In genomic region chrX:132955710-132956109, GRCh38 we compare ENCODE assay signal across 16 cellular contexts. TPM values are rescaled to one million over a fixed set of nuclear protein-coding genes. Genes with fewer than 3 reads are reported as not detected.
DNase-seq lines count a peak whose midpoint lies in the region; ATAC-seq, FAIRE-seq and TF ChIP-seq lines count a peak whose summit lies in the region.
"Had no signal": no experiment of that assay in that cellular context is flagged by ENCODE, and none has a peak within 500 bp of the region (broad histone marks: within the 10 kb centered on the region; RNA-seq: fewer than 3 reads in every experiment).

No MANE protein-coding gene starts in this region.

- in situ Hi-C loops in transverse colon (cut with MboI; ENCODE audit: low pct_ligation_motif_present in 1 of 4, low pct_unique_long_range_greater_than_20kb in 1 of 4, low sequenced_read_pairs in 3 of 4) = no loop called here

- no peak overlapping the region for H4K5ac ChIP-seq in H9 (ENCODE audit: insufficient read length, low read depth, low read length)
- H4K5ac ChIP-seq in H1 (ENCODE audit: insufficient read length, low read depth, low read length) = no peak overlapping the region

- intact Hi-C loops in Calu3 (cut with micrococcal nuclease; ENCODE audit: unreplicated experiment) = loop anchor here (5.0 kb wide), 1 partner anchor 213 kb away; no protein-coding TSS in a partner anchor
- intact Hi-C loops in ascending aorta (cut with DNase I) = no loop called here
- intact Hi-C loops in transverse colon (cut with DNase I; ENCODE audit: low total_unique reads) = no loop called here

- H3K9me3 Mint-ChIP-seq in Calu3 (ENCODE audit: low read depth, unreplicated experiment) (no peaks in the 10 kb centered on the region), H9 (no peaks in the 10 kb centered on the region; a peak in 1 of 5 replicates), nephron (no peaks in the 10 kb centered on the region)
- H3K9me3 Mint-ChIP-seq: activated T-cell treated with anti-CD3 and anti-CD28 coated beads, Interleukin-2, amount 50 U/mL, for 4 hours had no signal

- H3K4me1 ChIP-seq in H9 (ENCODE audit: insufficient read depth, low read length) (peaks cover 11% of the 10 kb centered on the region; the same call in 1 of the 2 replicates), H1 (replicated peaks in 1 of 4; ENCODE audit: control insufficient read depth in 3 of 4, insufficient read depth in 4 of 4, low read length in 3 of 4) (peaks cover 0 to 9% (median under 1%) of the 10 kb centered on the region in 4 experiments; a peak in 5 of 7 replicates), ascending aorta (no peaks in the 10 kb centered on the region), transverse colon (peaks cover 0 to 24% (median 8%) of the 10 kb centered on the region in 4 donors)

- H3K9ac ChIP-seq in H9 (ENCODE audit: extremely low read depth, insufficient read length, low read length) (no peak overlapping the region), H1 (replicated peaks in 1 of 4; ENCODE audit: extremely low read depth in 1 of 4, low read depth in 3 of 4, low read length in 3 of 4) (no peak overlapping the region)
- H3K9ac ChIP-seq: GM23248 had no signal

- H4K8ac ChIP-seq in H9 (replicated peaks; ENCODE audit: insufficient read length, low read depth, low read length) (no peak overlapping the region), H1 (ENCODE audit: extremely low read depth, insufficient read depth, low read length) (no peak overlapping the region; the same call in 1 of the 2 replicates)

- CTCF ChIA-PET in Calu3 (lab: Charles Lee) = no interaction called here
- CTCF ChIA-PET in H1 (lab: Charles Lee; ENCODE audit: partially characterized antibody) = no interaction called here

- no peak overlapping the region for H2BK15ac ChIP-seq in H9 (ENCODE audit: low read depth, low read length)
- H2BK15ac ChIP-seq in H1 (ENCODE audit: low read length) = no peak overlapping the region

- H3K56ac ChIP-seq in H9 (ENCODE audit: insufficient read length, low read depth, low read length) = no peak overlapping the region
- H3K56ac ChIP-seq in H1 (replicated peaks; ENCODE audit: insufficient read length, low read depth, low read length) = no peak overlapping the region

- peak in 1 of 2 experiments; percentile 19; a peak in 1 of 4 replicates for TF ChIP-seq RAD21 in H1 (IDR thresholded peaks at IDR 0.05 in 1 of 2, conservative IDR thresholded peaks at IDR 0.05 in 1 of 2; ENCODE audit: low read depth in 2 of 2, low read length in 2 of 2)

- H3K79me2 ChIP-seq in H9 (ENCODE audit: insufficient read depth, low read length) = no peaks in the 10 kb centered on the region
- H3K79me2 ChIP-seq in H1 (ENCODE audit: control insufficient read depth in 1 of 2, insufficient read depth in 2 of 2, low read length in 2 of 2) = no peaks in the 10 kb centered on the region

- WGBS in H9 (ENCODE audit: extremely low coverage, insufficient read length, low lambda C conversion rate) = no CpG with 5 or more reads among the region's 10 CpGs
- 8% methylated on average over 9 of the region's 10 CpGs; no CpG with 5 or more reads in 1 of the 2 experiments for WGBS in H1 (ENCODE audit: extremely low coverage in 1 of 2, insufficient coverage in 1 of 2, insufficient read length in 1 of 2, insufficient replicate concordance in 2 of 2, low coverage in 1 of 2, low lambda C conversion rate in 2 of 2, missing lambda C conversion rate in 1 of 2), 2 experiments
- WGBS in transverse colon (ENCODE audit: low coverage in 1 of 2), 2 donors = 62% methylated on average over 10 of the region's 10 CpGs; no CpG with 5 or more reads in 1 of the 2 donors

- H2AK5ac ChIP-seq in H9 (ENCODE audit: insufficient read length, low read length) = no peak overlapping the region
- no peak overlapping the region for H2AK5ac ChIP-seq in H1 (ENCODE audit: low read depth, low read length)

- peak overlapping the region; percentile 17 for H3K27ac Mint-ChIP-seq in Calu3 (ENCODE audit: unreplicated experiment)
- no peak overlapping the region; a peak in 1 of 7 replicates for H3K27ac Mint-ChIP-seq in H9
- peak overlapping the region; percentile 49 to 74 (median 60) for H3K27ac Mint-ChIP-seq in nephron
- H3K27ac Mint-ChIP-seq: CD4-positive, alpha-beta memory T cell had no signal

- no peak for TF ChIP-seq CTCF in Calu3 (IDR thresholded peaks at IDR 0.05; ENCODE audit: unreplicated experiment)
- TF ChIP-seq CTCF in H9 (conservative IDR thresholded peaks at IDR 0.05) = no peak
- TF ChIP-seq CTCF in H1 (IDR thresholded peaks at IDR 0.05; ENCODE audit: control extremely low read depth in 1 of 3, insufficient read depth in 1 of 3, low read depth in 1 of 3, low read length in 3 of 3) = no peak
- peak in 1 of 3 experiments; percentile 19 for TF ChIP-seq CTCF in nephron (IDR thresholded peaks at IDR 0.05; ENCODE audit: unreplicated experiment in 3 of 3)
- TF ChIP-seq CTCF in ascending aorta (IDR thresholded peaks at IDR 0.05) = no peak
- no peak for TF ChIP-seq CTCF in transverse colon (IDR thresholded peaks at IDR 0.05)

- H3K36me3 Mint-ChIP-seq in Calu3 (ENCODE audit: insufficient read depth, unreplicated experiment) = peaks cover 32% of the 10 kb centered on the region
- H3K36me3 Mint-ChIP-seq in H9 (ENCODE audit: insufficient read depth in 1 of 3, low read depth in 3 of 3) = no peaks in the 10 kb centered on the region; a peak in 1 of 7 replicates
- H3K36me3 Mint-ChIP-seq in nephron (ENCODE audit: low read depth) = no peaks in the 10 kb centered on the region
- H3K36me3 Mint-ChIP-seq: CD4-positive, alpha-beta memory T cell had no signal

- H4K91ac ChIP-seq in H9 (ENCODE audit: insufficient read length, low read depth, low read length) (no peak overlapping the region), H1 (replicated peaks; ENCODE audit: insufficient read length, low read length) (no peak overlapping the region)

- BruUV-seq in Calu3 (replicated peaks; lab: Mats Ljungman, UMichigan) = no TSS peak

- H3K4me3 ChIP-seq in H1 (ENCODE audit: extremely low read depth in 1 of 4, insufficient read depth in 2 of 4, low read depth in 3 of 4, low read length in 4 of 4) (peak overlapping the region; percentile 47 to 67 (median 56); a peak in 7 of 8 replicates), ascending aorta (peak overlapping the region in 1 of 2 donors; percentile 65), transverse colon (no peak overlapping the region)
- H3K4me3 ChIP-seq: GM23248 had no signal

- no peak for ATAC-seq in HG02678 (IDR thresholded peaks at IDR 0.05; ENCODE audit: unreplicated experiment)
- ATAC-seq: left ventricle myocardium superior, Right ventricle myocardium inferior had no signal

- H2BK5ac ChIP-seq in H9 (ENCODE audit: insufficient read length, low read length) (no peak overlapping the region), H1 (ENCODE audit: low read depth, low read length) (no peak overlapping the region)

- H3K4me2 ChIP-seq in H9 (ENCODE audit: insufficient read depth, insufficient read length, low read length) (peak overlapping the region; percentile 68), H1 (ENCODE audit: insufficient read depth in 1 of 2, low read depth in 2 of 2, low read length in 2 of 2) (peak overlapping the region; percentile 82 to 92)

- no peaks in the 10 kb centered on the region for H3K9me3 ChIP-seq in H9 (ENCODE audit: control insufficient read depth, low read depth, low read length)
- no peaks in the 10 kb centered on the region for H3K9me3 ChIP-seq in H1 (ENCODE audit: insufficient read depth in 2 of 2, low read depth in 1 of 2, low read length in 1 of 2)
- H3K9me3 ChIP-seq in ascending aorta = no peaks in the 10 kb centered on the region
- H3K9me3 ChIP-seq in transverse colon = no peaks in the 10 kb centered on the region

- H2BK12ac ChIP-seq in H9 (ENCODE audit: insufficient read length, low read depth, low read length) = no peak overlapping the region
- H2BK12ac ChIP-seq in H1 (ENCODE audit: low read depth, low read length) = no peak overlapping the region

- H2AFZ ChIP-seq in H9 (ENCODE audit: low read length) (no peak overlapping the region), H1 (ENCODE audit: low read length) (no peak overlapping the region)
- H2AFZ ChIP-seq: GM23248 had no signal

- peak overlapping the region; percentile 25 for H3K4me3 Mint-ChIP-seq in Calu3 (ENCODE audit: low read depth, unreplicated experiment)
- H3K4me3 Mint-ChIP-seq in H9 = peak overlapping the region; percentile 70 to 88
- H3K4me3 Mint-ChIP-seq in nephron = peak overlapping the region; percentile 91 to 94 (median 94)
- H3K4me3 Mint-ChIP-seq: activated T-cell treated with anti-CD3 and anti-CD28 coated beads, Interleukin-2, amount 50 U/mL, for 4 hours had no signal

- peaks cover 23% of the 10 kb centered on the region for H3K23me2 ChIP-seq in H9 (ENCODE audit: insufficient read length, low read depth, low read length, poor library complexity, severe bottlenecking)
- peaks cover 18% of the 10 kb centered on the region; the same call in 1 of the 2 replicates for H3K23me2 ChIP-seq in H1 (ENCODE audit: low read depth, low read length)

- H3K23ac ChIP-seq in H9 (ENCODE audit: insufficient read length, low read depth, low read length) = no peak overlapping the region
- H3K23ac ChIP-seq in H1 (ENCODE audit: insufficient read length) = no peak overlapping the region

- H3K36me3 ChIP-seq in H1 (ENCODE audit: control insufficient read depth in 2 of 4, insufficient read depth in 4 of 4, low read length in 3 of 4) (no peaks in the 10 kb centered on the region), ascending aorta (no peaks in the 10 kb centered on the region), transverse colon (no peaks in the 10 kb centered on the region)

- no peak for FAIRE-seq in H1 (lab: Jason Lieb, UNC)

- H3K27me3 Mint-ChIP-seq in Calu3 (ENCODE audit: unreplicated experiment) (no peaks in the 10 kb centered on the region), H9 (ENCODE audit: low read depth) (peaks cover 83% of the 10 kb centered on the region), nephron (ENCODE audit: low read depth) (peaks cover 49% of the 10 kb centered on the region)

- H4K20me1 ChIP-seq in H9 (ENCODE audit: control insufficient read depth, insufficient read depth, insufficient read length) = no peaks in the 10 kb centered on the region
- H4K20me1 ChIP-seq in H1 (replicated peaks in 1 of 2; ENCODE audit: control insufficient read depth in 1 of 2, insufficient read depth in 2 of 2, low read length in 2 of 2) = no peaks in the 10 kb centered on the region

- H3K79me1 ChIP-seq in H9 (ENCODE audit: insufficient read depth, low read depth, low read length, poor library complexity, severe bottlenecking) (no peaks in the 10 kb centered on the region), H1 (ENCODE audit: low read depth, low read length) (no peaks in the 10 kb centered on the region)

- H3K18ac ChIP-seq in H9 (ENCODE audit: insufficient read length, low read depth, low read length) (no peak overlapping the region), H1 (ENCODE audit: extremely low read depth, low read length) (no peak overlapping the region)

- POLR2A ChIA-PET in H1 (lab: Charles Lee; ENCODE audit: partially characterized antibody) = no interaction called here

- H3K27me3 ChIP-seq in H9 (ENCODE audit: insufficient read depth, low read length) (peaks cover 50% of the 10 kb centered on the region), H1 (replicated peaks in 1 of 4; ENCODE audit: control insufficient read depth in 3 of 4, extremely low read depth in 1 of 4, insufficient read depth in 3 of 4, low read length in 3 of 4) (peaks cover 23 to 49% (median 46%) of the 10 kb centered on the region in 4 experiments), ascending aorta (no peaks in the 10 kb centered on the region), transverse colon (peaks cover 38% of the 10 kb centered on the region)

- no peak overlapping the region for H3K27ac ChIP-seq in H9 (ENCODE audit: insufficient read length, low read depth, low read length)
- no peak overlapping the region for H3K27ac ChIP-seq in H1 (ENCODE audit: low read depth, low read length)
- H3K27ac ChIP-seq in ascending aorta = no peak overlapping the region
- no peak overlapping the region for H3K27ac ChIP-seq in transverse colon
- H3K27ac ChIP-seq: GM23248 had no signal

- TF ChIP-seq POLR2A in H1 (IDR thresholded peaks at IDR 0.05; ENCODE audit: control extremely low read depth in 1 of 2, low read depth in 2 of 2, low read length in 2 of 2) (no peak), transverse colon (IDR thresholded peaks at IDR 0.05) (no peak)

- no peak overlapping the region for H3T11ph ChIP-seq in H9 (ENCODE audit: low read length)

- H2BK120ac ChIP-seq in H9 (ENCODE audit: low read depth, low read length, poor library complexity, severe bottlenecking) = no peak overlapping the region
- no peak overlapping the region for H2BK120ac ChIP-seq in H1 (replicated peaks; ENCODE audit: low read depth, low read length)

- H3K4me1 Mint-ChIP-seq in Calu3 (ENCODE audit: low read depth, unreplicated experiment) = peaks cover 43% of the 10 kb centered on the region
- peaks cover 32 to 52% of the 10 kb centered on the region in 2 experiments for H3K4me1 Mint-ChIP-seq in H9
- H3K4me1 Mint-ChIP-seq in nephron = peaks cover 55% of the 10 kb centered on the region

- DNase-seq in Calu3 = no peak
- DNase-seq in H9 = no peak
- DNase-seq in H1 (ENCODE audit: low read depth in 1 of 2, low spot score in 2 of 2) = no peak
- no peak for DNase-seq in ascending aorta (ENCODE audit: low spot score in 2 of 2)
- DNase-seq in ureter (ENCODE audit: low spot score) = no peak
- DNase-seq in transverse colon = no peak
- DNase-seq: activated T-cell treated with anti-CD3 and anti-CD28 coated beads, Interleukin-2, amount 50 U/mL, for 4 hours; CD4-positive, alpha-beta memory T cell; GM23248; left ventricle myocardium superior; NCI-H1092; NCI-H526 treated with DMSO at 0.1 percent for 48 hours had no signal

- TF ChIP-seq EP300 in H1 (IDR thresholded peaks at IDR 0.05; ENCODE audit: borderline replicate concordance in 1 of 2, low read depth in 2 of 2, low read length in 2 of 2) (no peak), transverse colon (IDR thresholded peaks at IDR 0.05; ENCODE audit: low read depth) (no peak)

- H2BK20ac ChIP-seq in H9 (ENCODE audit: low read depth, low read length, poor library complexity, severe bottlenecking) (no peak overlapping the region), H1 (ENCODE audit: low read length) (no peak overlapping the region)

- H3K14ac ChIP-seq in H9 (ENCODE audit: insufficient read depth, low read length) = no peak overlapping the region
- H3K14ac ChIP-seq in H1 (ENCODE audit: insufficient read length) = no peak overlapping the region

- H3K4ac ChIP-seq in H9 (ENCODE audit: low read depth, low read length) (no peak overlapping the region), H1 (replicated peaks; ENCODE audit: insufficient read length, low read depth, low read length) (no peak overlapping the region)

RNA-seq across cellular contexts. Expression of gene HS6ST2, which starts 2.7 kb away (rescaled TPM):
- 40.2 and 40.7 TPM in 2 replicates for total RNA-seq in Calu3 (2022)
- total RNA-seq in H9 (2021) = 3.9 and 4.8 TPM in 2 replicates
- 3.7 and 3.9 TPM in 2 replicates for total RNA-seq in H1 (2021; fragmentation: NEBNext Ultra II Directional; extraction: Animal tissue kit (Norgen Biotek cat#: 25700))
- polyA plus RNA-seq in H1 (2011; rRNA removed) = 3.9 and 5.6 TPM in 2 replicates
- polyA plus RNA-seq in H1 (2011; cell fraction: cytosol; rRNA removed) = 3.4 TPM
- 6.2 TPM for polyA plus RNA-seq in H1 (2011; cell fraction: nucleus; rRNA removed)
- 2.7 to 4.1 TPM (median 3.5 TPM) in 4 replicates for polyA plus RNA-seq in H1 (2012, experiment 1 of 2)
- 0.26 TPM for polyA plus RNA-seq in H1 (2012, experiment 2 of 2)
- 3.7 TPM for polyA plus RNA-seq in H1 (2013, experiment 1 of 2)
- 4.3 TPM for polyA plus RNA-seq in H1 (2013, experiment 2 of 2)
- 8.6 and 8.8 TPM in 2 replicates for polyA minus RNA-seq in H1 (2011; rRNA and poly(A)+ RNA removed)
- 5.2 TPM for polyA minus RNA-seq in H1 (2011; cell fraction: cytosol; rRNA and poly(A)+ RNA removed)
- polyA minus RNA-seq in H1 (2011; cell fraction: nucleus; rRNA and poly(A)+ RNA removed) = 9.3 TPM
- not detected for total RNA-seq in ascending aorta
- total RNA-seq in ureter = 6.8 TPM
- 1 to 10 TPM in 1 of 4 donors, under 1 TPM in 1, not detected in 2; 0.14 to 1.1 TPM for total RNA-seq in transverse colon
- total RNA-seq: CD4-positive, alpha-beta memory T cell; GM23248; HT-29; left ventricle myocardium superior had no signal
- polyA plus RNA-seq: CD4-positive, alpha-beta memory T cell; GM23248 had no signal

Comparison
In these comparisons a context has a peak if more than half of its experiments do, and no peak if none do; other contexts are left out.
1. H3K27ac Mint-ChIP-seq: peak in Calu3 (single experiment) and nephron (3 of 3); none in H9 (0 of 3).
2. H3K4me3 Mint-ChIP-seq: peak in every context shown above with its lines; median percentile 94 in nephron; 79 in H9; 25 in Calu3.
3. H3K4me3 ChIP-seq: peak in H1 (4 of 4); none in transverse colon (0 of 4).